In genomic region chr17:2042355-2042929, GRCh38 we compare ENCODE assay signal across 8 cellular contexts. TPM values are rescaled to one million over a fixed set of nuclear protein-coding genes. Genes with fewer than 3 reads are reported as not detected.
A peak's percentile ranks its signal among the peaks of the same experiment; 100 is the strongest.
DNase-seq lines count a peak whose midpoint lies in the region; ATAC-seq and TF ChIP-seq lines count a peak whose summit lies in the region.

No MANE protein-coding gene starts in this region.

- no peak for TF ChIP-seq RAD21 in neural cell (conservative IDR thresholded peaks at IDR 0.05)

- H3K4me2 ChIP-seq in neural cell (ENCODE audit: low read length) = peak overlapping the region; percentile 99

- peaks cover 6% of the 10 kb centered on the region for H3F3A ChIP-seq in neural cell (ENCODE audit: insufficient read depth, low read length, poor library complexity, severe bottlenecking)

- H3K4me3 ChIP-seq in neural cell (ENCODE audit: low read length) = peak overlapping the region; percentile 84

- peak overlapping the region; percentile 58 for H2AFZ ChIP-seq in neural cell (ENCODE audit: low read depth, low read length)

- H3K4me3 Mint-ChIP-seq in T-helper 2 cell treated with Interferon-gamma antibody and Interleukin-4, amounts not matched to agents 5 μg/mL and 100 μg/mL, for 36 hours = peak overlapping the region; percentile 94

- peaks cover 11% of the 10 kb centered on the region for H3K4me1 Mint-ChIP-seq in T-helper 2 cell treated with Interferon-gamma antibody and Interleukin-4, amounts not matched to agents 5 μg/mL and 100 μg/mL, for 36 hours (ENCODE audit: low read depth)

- no peak for DNase-seq in T-helper 2 cell treated with Interferon-gamma antibody and Interleukin-4, amounts not matched to agents 5 μg/mL and 100 μg/mL, for 36 hours (ENCODE audit: low spot score)
- DNase-seq in T-helper 2 cell (no peak), SK-N-DZ (ENCODE audit: low spot score) (peak; percentile 64), erythroblast (lab: John Stamatoyannopoulos, UW) (peak; percentile 57 to 59), inferior parietal cortex (ENCODE audit: extremely low spot score) (no peak), NCI-H1436 (lab: John Stamatoyannopoulos, UW) (no peak)

- TF ChIP-seq POLR2A in erythroblast (IDR thresholded peaks at IDR 0.05; ENCODE audit: low read length) = no peak

- peak overlapping the region; percentile 84 for H3K27ac ChIP-seq in neural cell (ENCODE audit: low read length)

- peak overlapping the region; percentile 94 for H3K27ac Mint-ChIP-seq in T-helper 2 cell treated with Interferon-gamma antibody and Interleukin-4, amounts not matched to agents 5 μg/mL and 100 μg/mL, for 36 hours

- no peaks in the 10 kb centered on the region for H3K36me3 ChIP-seq in neural cell (ENCODE audit: insufficient read depth, low read length)

- H3K9me2 ChIP-seq in neural cell (ENCODE audit: insufficient read depth, low read length) = no peaks in the 10 kb centered on the region

- H3K9me3 ChIP-seq in neural cell (ENCODE audit: low read length) = no peaks in the 10 kb centered on the region

- H4K20me1 ChIP-seq in neural cell (ENCODE audit: insufficient read depth) = no peaks in the 10 kb centered on the region

- no peak for ATAC-seq in HG03378 (IDR thresholded peaks at IDR 0.05; ENCODE audit: unreplicated experiment)

- no peak for TF ChIP-seq CTCF in neural cell (IDR thresholded peaks at IDR 0.05; ENCODE audit: poor library complexity, severe bottlenecking)

- H3K27me3 Mint-ChIP-seq in T-helper 2 cell treated with Interferon-gamma antibody and Interleukin-4, amounts not matched to agents 5 μg/mL and 100 μg/mL, for 36 hours (ENCODE audit: low read depth) = no peaks in the 10 kb centered on the region

- TF ChIP-seq EP300 in neural cell (conservative IDR thresholded peaks at IDR 0.05; ENCODE audit: poor library complexity, severe bottlenecking) = no peak

- H3K27me3 ChIP-seq in neural cell (ENCODE audit: insufficient read depth, low read depth, low read length) = no peaks in the 10 kb centered on the region

- no peaks in the 10 kb centered on the region for H3K9me3 Mint-ChIP-seq in T-helper 2 cell treated with Interferon-gamma antibody and Interleukin-4, amounts not matched to agents 5 μg/mL and 100 μg/mL, for 36 hours

- no peaks in the 10 kb centered on the region for H3K79me2 ChIP-seq in neural cell (replicated peaks; ENCODE audit: insufficient read depth, low read length)

- H3K9ac ChIP-seq in neural cell (ENCODE audit: low read length) = peak overlapping the region; percentile 79

- H3K36me3 Mint-ChIP-seq in T-helper 2 cell treated with Interferon-gamma antibody and Interleukin-4, amounts not matched to agents 5 μg/mL and 100 μg/mL, for 36 hours (ENCODE audit: low read depth) = peaks cover 19% of the 10 kb centered on the region

TF ChIP-seq in neural cell, 6 proteins besides CTCF, POLR2A, EP300 and RAD21:
- no peak for TF ChIP-seq EZH2 (IDR thresholded peaks at IDR 0.05; ENCODE audit: borderline replicate concordance, insufficient read depth, low read length, poor library complexity, severe bottlenecking)
- no peak for TF ChIP-seq SMC3 (conservative IDR thresholded peaks at IDR 0.05; ENCODE audit: poor library complexity)
- TF ChIP-seq REST (IDR thresholded peaks at IDR 0.05; ENCODE audit: borderline replicate concordance) = no peak
- no peak for TF ChIP-seq TAF1 (IDR thresholded peaks at IDR 0.05; ENCODE audit: low read depth)
- no peak for TF ChIP-seq MXI1 (conservative IDR thresholded peaks at IDR 0.05; ENCODE audit: poor library complexity, severe bottlenecking)
- no peak for TF ChIP-seq POLR2AphosphoS5 (IDR thresholded peaks at IDR 0.05)

RNA-seq across cellular contexts. Expression of gene OVCA2, which starts 0.6 kb away (rescaled TPM):
- 40.6 and 46.7 TPM in 2 replicates for polyA plus RNA-seq in SK-N-DZ (2014; cell fraction: cytosol; rRNA removed)
- 28.2 and 44.6 TPM in 2 replicates for polyA plus RNA-seq in SK-N-DZ (2014; cell fraction: nucleus; rRNA removed)
- polyA plus RNA-seq in neural cell = 48.6 and 54.4 TPM in 2 replicates
- polyA minus RNA-seq in neural cell = 28.4 and 31.9 TPM in 2 replicates

RNA-seq across cellular contexts. Expression of gene HIC1, which starts 12.5 kb away (rescaled TPM):
- 0.89 and 4.4 TPM in 2 replicates for polyA plus RNA-seq in SK-N-DZ (2014; cell fraction: cytosol; rRNA removed)
- 9.0 and 14.7 TPM in 2 replicates for polyA plus RNA-seq in SK-N-DZ (2014; cell fraction: nucleus; rRNA removed)
- 1.7 and 2.8 TPM in 2 replicates for polyA plus RNA-seq in neural cell
- polyA minus RNA-seq in neural cell = 3.8 and 6.1 TPM in 2 replicates

RNA-seq across cellular contexts. Expression of gene DPH1, which starts 12.5 kb away (rescaled TPM):
- polyA plus RNA-seq in SK-N-DZ (2014; cell fraction: cytosol; rRNA removed) = 48.4 and 48.9 TPM in 2 replicates
- 129 and 146 TPM in 2 replicates for polyA plus RNA-seq in SK-N-DZ (2014; cell fraction: nucleus; rRNA removed)
- 42.1 and 44.8 TPM in 2 replicates for polyA plus RNA-seq in neural cell
- polyA minus RNA-seq in neural cell = 22.6 and 28.5 TPM in 2 replicates

RNA-seq across cellular contexts. Expression of gene RTN4RL1, which starts 17.3 kb away (rescaled TPM):
- not detected in 2 replicates for polyA plus RNA-seq in SK-N-DZ (2014; cell fraction: cytosol; rRNA removed)
- polyA plus RNA-seq in SK-N-DZ (2014; cell fraction: nucleus; rRNA removed) = 0.34 TPM in 1 of 2 replicates, not detected in the other
- polyA plus RNA-seq in neural cell = 6.6 and 8.1 TPM in 2 replicates
- 11.9 TPM in 2 replicates for polyA minus RNA-seq in neural cell

Comparison
In these comparisons a context has a peak if more than half of its experiments do, and no peak if none do; other contexts are left out.
1. DNase-seq: peak in SK-N-DZ (single experiment) and erythroblast (2 of 2); none in T-helper 2 cell treated with Interferon-gamma antibody and Interleukin-4, amounts not matched to agents 5 μg/mL and 100 μg/mL, for 36 hours (single experiment), T-helper 2 cell (0 of 5), inferior parietal cortex (single experiment) and NCI-H1436 (single experiment).